In the genomic region with DNA sequence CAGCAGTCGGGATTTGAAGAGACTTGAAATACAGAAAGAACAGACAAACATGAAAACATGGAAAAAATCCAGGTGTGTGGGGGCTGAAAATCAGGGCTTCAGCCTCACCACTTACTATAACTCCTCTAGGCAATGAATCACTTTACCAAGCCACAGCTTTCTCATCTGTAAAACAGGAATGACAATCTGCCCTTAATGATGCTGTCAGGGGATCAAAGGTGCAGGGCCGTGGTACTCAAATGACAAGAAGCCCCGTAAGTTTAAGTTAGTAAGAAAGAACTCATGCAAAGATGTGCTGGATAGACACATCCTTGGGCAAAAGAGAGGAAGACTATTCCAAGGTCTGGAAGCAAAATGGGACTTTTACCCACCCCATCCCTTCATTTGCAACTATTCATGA, we compare ENCODE assay signal across 20 cellular contexts. TPM values are rescaled to one million over a fixed set of nuclear protein-coding genes. Genes with fewer than 3 reads are reported as not detected.
DNase-seq lines count a peak whose midpoint lies in the region; ATAC-seq and TF ChIP-seq lines count a peak whose summit lies in the region.
"Had no signal": no experiment of that assay in that cellular context is flagged by ENCODE, and none has a peak within 500 bp of the region (broad histone marks: within the 10 kb centered on the region; RNA-seq: fewer than 3 reads in every experiment).

No MANE protein-coding gene starts in this region.

- ATAC-seq in activated naive CD4-positive, alpha-beta T cell treated with anti-CD3 and anti-CD28 coated beads, Interleukin-2, amount 50 U/mL, for 72 hours, result peak; percentile 78 to 92
- no peak for ATAC-seq in GM23338
- ATAC-seq: Panc1, Right ventricle myocardium inferior had no signal

- no peak overlapping the region for H2AFZ ChIP-seq in GM23338

- DNase-seq in activated naive CD4-positive, alpha-beta T cell treated with anti-CD3 and anti-CD28 coated beads, Interleukin-2, amount 50 U/mL, for 72 hours (ENCODE audit: low spot score in 2 of 2), result peak in 1 of 2 donors; percentile 26
- no peak for DNase-seq in activated naive CD4-positive, alpha-beta T cell treated with anti-CD3 and anti-CD28 coated beads, Interleukin-2, amount 10 ng/mL, durations not matched to agents 7 days and 5 days
- no peak for DNase-seq in GM23338 (ENCODE audit: low spot score)
- no peak for DNase-seq in activated T-helper 1 cell treated with anti-CD3 and anti-CD28 coated beads, Interleukin-12 subunit alpha, Interleukin-12 subunit beta, Interleukin-2, Interleukin-4 antibody, amounts not matched to agents 30 ng/mL and 10 ng/mL and 1 ng/mL, durations not matched to agents 14 hours and 24 hours and 36 hours (ENCODE audit: low spot score)
- DNase-seq in nephron progenitor cell, result no peak
- DNase-seq in osteocyte (ENCODE audit: extremely low spot score, unreplicated experiment), result no peak
- DNase-seq in NCI-H510A treated with DMSO at 0.1 percent for 48 hours (lab: John Stamatoyannopoulos, UW), result no peak
- no peak for DNase-seq in stimulated activated naive CD4-positive, alpha-beta T cell treated with Interleukin-2 at 50 U/mL for 16 hours (lab: John Stamatoyannopoulos, UW)
- DNase-seq: AML-193, DMS 273 treated with DMSO at 0.1 percent for 48 hours, GOT3, KG1, MM.1S, NCI-H1105, NCI-H1694 treated with DMSO at 0.1 percent for 48 hours, NCI-H2171, NCI-H446 treated with DMSO at 0.1 percent for 48 hours, NCI-H82 had no signal

- no peak overlapping the region for H3K4me3 ChIP-seq in GM23338

- H3K36me3 ChIP-seq in GM23338 (ENCODE audit: insufficient read depth), result peaks cover 14% of the 10 kb centered on the region; the same call in 1 of the 2 replicates

- peaks cover 0 to 7% of the 10 kb centered on the region in 2 donors for H3K36me3 Mint-ChIP-seq in activated naive CD4-positive, alpha-beta T cell treated with anti-CD3 and anti-CD28 coated beads, Interleukin-2, amount 50 U/mL, for 72 hours
- peaks cover 29% of the 10 kb centered on the region for H3K36me3 Mint-ChIP-seq in activated naive CD4-positive, alpha-beta T cell treated with anti-CD3 and anti-CD28 coated beads, Interleukin-2, amount 10 ng/mL, durations not matched to agents 7 days and 5 days
- H3K36me3 Mint-ChIP-seq in GM23338 (ENCODE audit: low read depth) (peaks cover 13% of the 10 kb centered on the region; the same call in 2 of the 3 replicates), nephron progenitor cell (ENCODE audit: low read depth) (peaks cover 29% of the 10 kb centered on the region), osteocyte (ENCODE audit: unreplicated experiment) (peaks cover 32% of the 10 kb centered on the region)
- peaks cover 18% of the 10 kb centered on the region for H3K36me3 Mint-ChIP-seq in activated T-helper 1 cell treated with anti-CD3 and anti-CD28 coated beads, Interleukin-12 subunit alpha, Interleukin-12 subunit beta, Interleukin-2, Interleukin-4 antibody, amounts not matched to agents 30 ng/mL and 10 ng/mL and 1 ng/mL, durations not matched to agents 14 hours and 24 hours and 36 hours (ENCODE audit: low read depth)

- H3K4me1 ChIP-seq in GM23338 (ENCODE audit: insufficient read depth), result no peaks in the 10 kb centered on the region

- intact Hi-C loops in activated T-helper 1 cell treated with anti-CD3 and anti-CD28 coated beads, Interleukin-12 subunit alpha, Interleukin-12 subunit beta, Interleukin-2, Interleukin-4 antibody, amounts not matched to agents 30 ng/mL and 10 ng/mL and 1 ng/mL, durations not matched to agents 14 hours and 24 hours and 36 hours (cut with micrococcal nuclease), result loop anchor here (5.0 kb wide), 2 partner anchors 109 to 139 kb away; no protein-coding TSS in a partner anchor

- peak overlapping the region; percentile 34 to 38 for H3K27ac Mint-ChIP-seq in activated naive CD4-positive, alpha-beta T cell treated with anti-CD3 and anti-CD28 coated beads, Interleukin-2, amount 50 U/mL, for 72 hours
- no peak overlapping the region for H3K27ac Mint-ChIP-seq in activated naive CD4-positive, alpha-beta T cell treated with anti-CD3 and anti-CD28 coated beads, Interleukin-2, amount 10 ng/mL, durations not matched to agents 7 days and 5 days
- H3K27ac Mint-ChIP-seq in GM23338 (no peak overlapping the region), nephron progenitor cell (peak overlapping the region; percentile 40), osteocyte (ENCODE audit: unreplicated experiment) (no peak overlapping the region)
- H3K27ac Mint-ChIP-seq in activated T-helper 1 cell treated with anti-CD3 and anti-CD28 coated beads, Interleukin-12 subunit alpha, Interleukin-12 subunit beta, Interleukin-2, Interleukin-4 antibody, amounts not matched to agents 30 ng/mL and 10 ng/mL and 1 ng/mL, durations not matched to agents 14 hours and 24 hours and 36 hours, result peak overlapping the region; percentile 14

- no peaks in the 10 kb centered on the region for H3K27me3 Mint-ChIP-seq in activated naive CD4-positive, alpha-beta T cell treated with anti-CD3 and anti-CD28 coated beads, Interleukin-2, amount 10 ng/mL, durations not matched to agents 7 days and 5 days
- H3K27me3 Mint-ChIP-seq in GM23338 (ENCODE audit: insufficient read depth, low read depth, poor library complexity) (no peaks in the 10 kb centered on the region), nephron progenitor cell (ENCODE audit: low read depth, poor library complexity) (no peaks in the 10 kb centered on the region), osteocyte (ENCODE audit: unreplicated experiment) (no peaks in the 10 kb centered on the region)
- no peaks in the 10 kb centered on the region for H3K27me3 Mint-ChIP-seq in activated T-helper 1 cell treated with anti-CD3 and anti-CD28 coated beads, Interleukin-12 subunit alpha, Interleukin-12 subunit beta, Interleukin-2, Interleukin-4 antibody, amounts not matched to agents 30 ng/mL and 10 ng/mL and 1 ng/mL, durations not matched to agents 14 hours and 24 hours and 36 hours (ENCODE audit: insufficient read depth)

- no peaks in the 10 kb centered on the region for H3K9me3 Mint-ChIP-seq in activated naive CD4-positive, alpha-beta T cell treated with anti-CD3 and anti-CD28 coated beads, Interleukin-2, amount 50 U/mL, for 72 hours
- H3K9me3 Mint-ChIP-seq in activated naive CD4-positive, alpha-beta T cell treated with anti-CD3 and anti-CD28 coated beads, Interleukin-2, amount 10 ng/mL, durations not matched to agents 7 days and 5 days, result no peaks in the 10 kb centered on the region
- H3K9me3 Mint-ChIP-seq in GM23338, result no peaks in the 10 kb centered on the region
- H3K9me3 Mint-ChIP-seq in activated T-helper 1 cell treated with anti-CD3 and anti-CD28 coated beads, Interleukin-12 subunit alpha, Interleukin-12 subunit beta, Interleukin-2, Interleukin-4 antibody, amounts not matched to agents 30 ng/mL and 10 ng/mL and 1 ng/mL, durations not matched to agents 14 hours and 24 hours and 36 hours, result no peaks in the 10 kb centered on the region
- H3K9me3 Mint-ChIP-seq in nephron progenitor cell, result no peaks in the 10 kb centered on the region
- H3K9me3 Mint-ChIP-seq in osteocyte (ENCODE audit: unreplicated experiment), result no peaks in the 10 kb centered on the region

- CTCF ChIA-PET in activated naive CD4-positive, alpha-beta T cell treated with anti-CD3 and anti-CD28 coated beads, Interleukin-2, amount 10 ng/mL, durations not matched to agents 7 days and 5 days (lab: Charles Lee), result interaction anchor here (4.9 kb wide), 1 partner anchor 302 kb away, joined by 45 read pairs; no protein-coding TSS in a partner anchor

- H3K4me3 Mint-ChIP-seq in activated naive CD4-positive, alpha-beta T cell treated with anti-CD3 and anti-CD28 coated beads, Interleukin-2, amount 10 ng/mL, durations not matched to agents 7 days and 5 days, result no peak overlapping the region
- H3K4me3 Mint-ChIP-seq in GM23338, result no peak overlapping the region
- H3K4me3 Mint-ChIP-seq in activated T-helper 1 cell treated with anti-CD3 and anti-CD28 coated beads, Interleukin-12 subunit alpha, Interleukin-12 subunit beta, Interleukin-2, Interleukin-4 antibody, amounts not matched to agents 30 ng/mL and 10 ng/mL and 1 ng/mL, durations not matched to agents 14 hours and 24 hours and 36 hours, result no peak overlapping the region
- H3K4me3 Mint-ChIP-seq in nephron progenitor cell, result no peak overlapping the region
- H3K4me3 Mint-ChIP-seq in osteocyte (ENCODE audit: unreplicated experiment), result no peak overlapping the region

- H3F3A ChIP-seq in GM23338 (replicated peaks; ENCODE audit: low read depth), result no peaks in the 10 kb centered on the region

- H3K27me3 ChIP-seq in GM23338 (ENCODE audit: insufficient read depth), result no peaks in the 10 kb centered on the region

- H4K20me1 ChIP-seq in GM23338 (replicated peaks; ENCODE audit: insufficient read depth), result peaks cover 7% of the 10 kb centered on the region; the same call in 1 of the 2 replicates

- TF ChIP-seq CTCF in GM23338 (conservative IDR thresholded peaks at IDR 0.05; ENCODE audit: low read depth in 2 of 2) (no peak), nephron progenitor cell (IDR thresholded peaks at IDR 0.05) (no peak), osteocyte (IDR thresholded peaks at IDR 0.05) (no peak)

- peaks cover 6% of the 10 kb centered on the region for H3K4me1 Mint-ChIP-seq in activated naive CD4-positive, alpha-beta T cell treated with anti-CD3 and anti-CD28 coated beads, Interleukin-2, amount 10 ng/mL, durations not matched to agents 7 days and 5 days
- no peaks in the 10 kb centered on the region for H3K4me1 Mint-ChIP-seq in GM23338
- peaks cover 30% of the 10 kb centered on the region for H3K4me1 Mint-ChIP-seq in activated T-helper 1 cell treated with anti-CD3 and anti-CD28 coated beads, Interleukin-12 subunit alpha, Interleukin-12 subunit beta, Interleukin-2, Interleukin-4 antibody, amounts not matched to agents 30 ng/mL and 10 ng/mL and 1 ng/mL, durations not matched to agents 14 hours and 24 hours and 36 hours (ENCODE audit: low read depth)
- peaks cover 5% of the 10 kb centered on the region for H3K4me1 Mint-ChIP-seq in nephron progenitor cell
- peaks cover 22% of the 10 kb centered on the region for H3K4me1 Mint-ChIP-seq in osteocyte (ENCODE audit: unreplicated experiment)

- H3K9me2 ChIP-seq in GM23338 (ENCODE audit: insufficient read depth), result no peaks in the 10 kb centered on the region

- H3K79me2 ChIP-seq in GM23338 (replicated peaks; ENCODE audit: insufficient read depth), result no peaks in the 10 kb centered on the region

- no peak overlapping the region for H3K4me2 ChIP-seq in GM23338

- peak overlapping the region; percentile 26; the same call in 1 of the 2 replicates for H3K27ac ChIP-seq in GM23338 (ENCODE audit: low read depth)

RNA-seq across cellular contexts. Expression of gene FBXW2, which starts 34.7 kb away (rescaled TPM):
- total RNA-seq in activated naive CD4-positive, alpha-beta T cell treated with anti-CD3 and anti-CD28 coated beads, Interleukin-2, amount 50 U/mL, for 72 hours, result 10 to 100 TPM; 69.9 to 70.2 TPM
- total RNA-seq in GM23338 (2014; rRNA removed; shearing (Covaris generic)), result 47.6 and 55.2 TPM in 2 replicates
- 7.4 and 10.0 TPM in 2 replicates for polyA plus RNA-seq in GM23338 (2016; fragmentation: Nextera tagmentation; extraction: Ambion mirVana)
- 82.2 and 85.0 TPM in 2 replicates for total RNA-seq in activated T-helper 1 cell treated with anti-CD3 and anti-CD28 coated beads, Interleukin-12 subunit alpha, Interleukin-12 subunit beta, Interleukin-2, Interleukin-4 antibody, amounts not matched to agents 30 ng/mL and 10 ng/mL and 1 ng/mL, durations not matched to agents 14 hours and 24 hours and 36 hours
- total RNA-seq in osteocyte, result 84.7 and 86.8 TPM in 2 replicates

RNA-seq across cellular contexts. Expression of gene MEGF9, which starts 44.3 kb away (rescaled TPM):
- total RNA-seq in activated naive CD4-positive, alpha-beta T cell treated with anti-CD3 and anti-CD28 coated beads, Interleukin-2, amount 50 U/mL, for 72 hours, result 1 to 10 TPM; 3.4 to 3.8 TPM
- total RNA-seq in GM23338 (2014; rRNA removed; shearing (Covaris generic)), result 1.4 and 1.6 TPM in 2 replicates
- 0.87 and 0.90 TPM in 2 replicates for polyA plus RNA-seq in GM23338 (2016; fragmentation: Nextera tagmentation; extraction: Ambion mirVana)
- 5.4 and 5.9 TPM in 2 replicates for total RNA-seq in activated T-helper 1 cell treated with anti-CD3 and anti-CD28 coated beads, Interleukin-12 subunit alpha, Interleukin-12 subunit beta, Interleukin-2, Interleukin-4 antibody, amounts not matched to agents 30 ng/mL and 10 ng/mL and 1 ng/mL, durations not matched to agents 14 hours and 24 hours and 36 hours
- 21.4 and 21.9 TPM in 2 replicates for total RNA-seq in osteocyte

Comparison
In these comparisons a context has a peak if more than half of its experiments do, and no peak if none do; other contexts are left out.
1. H3K27ac Mint-ChIP-seq: peak in activated naive CD4-positive, alpha-beta T cell treated with anti-CD3 and anti-CD28 coated beads, Interleukin-2, amount 50 U/mL, for 72 hours (2 of 2), activated T-helper 1 cell treated with anti-CD3 and anti-CD28 coated beads, Interleukin-12 subunit alpha, Interleukin-12 subunit beta, Interleukin-2, Interleukin-4 antibody, amounts not matched to agents 30 ng/mL and 10 ng/mL and 1 ng/mL, durations not matched to agents 14 hours and 24 hours and 36 hours (single experiment) and nephron progenitor cell (single experiment); none in activated naive CD4-positive, alpha-beta T cell treated with anti-CD3 and anti-CD28 coated beads, Interleukin-2, amount 10 ng/mL, durations not matched to agents 7 days and 5 days (single experiment), GM23338 (single experiment) and osteocyte (single experiment).